ENCODE assay signal across 9 cellular contexts in the genomic region with DNA sequence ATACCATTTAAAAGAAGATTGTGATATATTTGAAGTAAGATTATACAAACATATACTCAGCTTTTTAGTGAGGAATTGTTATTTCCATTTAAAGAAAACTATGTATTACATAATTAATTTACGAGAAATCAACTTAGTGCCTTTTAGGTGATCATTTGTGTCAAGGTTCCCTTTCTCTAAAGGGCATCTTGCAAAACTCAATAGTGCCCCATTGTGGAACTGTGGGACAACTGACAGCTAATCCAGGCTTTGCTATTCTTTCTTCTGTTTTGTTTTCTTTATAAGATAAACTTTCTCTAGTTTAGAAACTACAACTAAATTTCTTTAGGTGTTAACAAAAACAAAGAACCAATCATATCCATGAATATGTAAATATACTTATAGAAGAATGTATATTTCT. TPM values are rescaled to one million over a fixed set of nuclear protein-coding genes. Genes with fewer than 3 reads are reported as not detected.
DNase-seq lines count a peak whose midpoint lies in the region; ATAC-seq, FAIRE-seq and TF ChIP-seq lines count a peak whose summit lies in the region.
"Had no signal": no experiment of that assay in that cellular context is flagged by ENCODE, and none has a peak within 500 bp of the region (broad histone marks: within the 10 kb centered on the region; RNA-seq: fewer than 3 reads in every experiment).

No MANE protein-coding gene starts in this region.

- H3K27me3 ChIP-seq in bronchial epithelial cell (ENCODE audit: control insufficient read depth, insufficient read depth, low read length), result no peaks in the 10 kb centered on the region

- H3K36me3 Mint-ChIP-seq in naive thymus-derived CD8-positive, alpha-beta T cell, result no peaks in the 10 kb centered on the region

- POLR2A ChIA-PET in naive thymus-derived CD8-positive, alpha-beta T cell (lab: Charles Lee), result no interaction called here

- ATAC-seq in HG03442 (IDR thresholded peaks at IDR 0.05; ENCODE audit: unreplicated experiment) (no peak), GM18520 (IDR thresholded peaks at IDR 0.05; ENCODE audit: unreplicated experiment) (no peak)
- ATAC-seq in naive thymus-derived CD8-positive, alpha-beta T cell, result no peak

- TF ChIP-seq CTCF in LNCaP clone FGC (IDR thresholded peaks at IDR 0.05; ENCODE audit: control insufficient read depth, extremely low read depth, insufficient read depth) (peak; percentile 50), bronchial epithelial cell (IDR thresholded peaks at IDR 0.05; ENCODE audit: insufficient read depth, low read length, severe bottlenecking) (peak; percentile 40)

- no peak for FAIRE-seq in bronchial epithelial cell (lab: Jason Lieb, UNC)

- H3K4me3 ChIP-seq in LNCaP clone FGC (ENCODE audit: low read depth, low read length) (no peak overlapping the region), bronchial epithelial cell (ENCODE audit: low read depth, low read length) (no peak overlapping the region)

- DNase-seq in EL (peak; percentile 57), LNCaP clone FGC (ENCODE audit: low read depth) (peak; percentile 3), bronchial epithelial cell (ENCODE audit: low read depth) (peak; percentile 49), midbrain (lab: John Stamatoyannopoulos, UW) (peak; percentile 1), NCI-H2227 treated with DMSO at 0.1 percent for 48 hours (lab: John Stamatoyannopoulos, UW) (no peak)
- DNase-seq in naive thymus-derived CD8-positive, alpha-beta T cell, result no peak

- no peaks in the 10 kb centered on the region for H3K9me3 Mint-ChIP-seq in naive thymus-derived CD8-positive, alpha-beta T cell

- no peak overlapping the region for H3K27ac Mint-ChIP-seq in naive thymus-derived CD8-positive, alpha-beta T cell

- H3K27me3 Mint-ChIP-seq in naive thymus-derived CD8-positive, alpha-beta T cell, result peaks cover 0 to 14% (median 9%) of the 10 kb centered on the region in 5 donors

- H3K4me3 Mint-ChIP-seq in naive thymus-derived CD8-positive, alpha-beta T cell, result no peak overlapping the region

- H3K4me1 Mint-ChIP-seq in naive thymus-derived CD8-positive, alpha-beta T cell, result peaks cover 5 to 8% (median 7%) of the 10 kb centered on the region in 4 donors

- no peaks in the 10 kb centered on the region for H3K36me3 ChIP-seq in bronchial epithelial cell (ENCODE audit: control insufficient read depth, insufficient read depth, low read length)

RNA-seq across cellular contexts. Expression of a gene that starts 24.3 kb away (rescaled TPM):
- not detected in 2 replicates for total RNA-seq in bronchial epithelial cell
- not detected for total RNA-seq in naive thymus-derived CD8-positive, alpha-beta T cell
- under 1 TPM in 1 of 3 donors, not detected in 2; 0.50 TPM for polyA plus RNA-seq in naive thymus-derived CD8-positive, alpha-beta T cell
- total RNA-seq: T-helper 1 cell treated with Interleukin-12 subunit alpha and Interleukin-12 subunit beta and Interleukin-4 antibody, amounts not matched to agents 30 ng/mL and 1 ng/mL, for 36 hours had no signal

Comparison
In these comparisons a context has a peak if more than half of its experiments do, and no peak if none do; other contexts are left out.
1. DNase-seq: peak in EL (single experiment), LNCaP clone FGC (single experiment), bronchial epithelial cell (single experiment) and midbrain (single experiment); none in NCI-H2227 treated with DMSO at 0.1 percent for 48 hours (single experiment) and naive thymus-derived CD8-positive, alpha-beta T cell (0 of 10).